Comparison of ENCODE assay signal across 1 cellular context in genomic region chr22:26446808-26447515, GRCh38.
TF ChIP-seq lines count a peak whose summit lies in the region.

No MANE protein-coding gene starts in this region.

TF ChIP-seq in WTC11, 78 proteins besides CTCF, POLR2A, EP300 and RAD21 (continued from another document):
- TF ChIP-seq E2F5 (CRISPR knock-in tag; IDR thresholded peaks at IDR 0.05) (no peak), RORB (CRISPR knock-in tag; IDR thresholded peaks at IDR 0.05) (no peak), NR1H2 (CRISPR knock-in tag; IDR thresholded peaks at IDR 0.05) (no peak), FOXP1 (CRISPR knock-in tag; IDR thresholded peaks at IDR 0.05; ENCODE audit: borderline replicate concordance) (no peak), IRF2 (CRISPR knock-in tag; IDR thresholded peaks at IDR 0.05; ENCODE audit: borderline replicate concordance, low read depth) (no peak), USF2 (CRISPR knock-in tag; IDR thresholded peaks at IDR 0.05) (no peak), ATF6 (CRISPR knock-in tag; IDR thresholded peaks at IDR 0.05) (no peak), NFE2L1 (CRISPR knock-in tag; IDR thresholded peaks at IDR 0.05) (no peak), EMX1 (CRISPR knock-in tag; IDR thresholded peaks at IDR 0.05) (no peak), ZNF532 (CRISPR knock-in tag; IDR thresholded peaks at IDR 0.05; ENCODE audit: borderline replicate concordance) (no peak), CDX4 (CRISPR knock-in tag; IDR thresholded peaks at IDR 0.05; ENCODE audit: borderline replicate concordance) (no peak)
